Comparison of ENCODE assay signal across 8 cellular contexts in the genomic region with DNA sequence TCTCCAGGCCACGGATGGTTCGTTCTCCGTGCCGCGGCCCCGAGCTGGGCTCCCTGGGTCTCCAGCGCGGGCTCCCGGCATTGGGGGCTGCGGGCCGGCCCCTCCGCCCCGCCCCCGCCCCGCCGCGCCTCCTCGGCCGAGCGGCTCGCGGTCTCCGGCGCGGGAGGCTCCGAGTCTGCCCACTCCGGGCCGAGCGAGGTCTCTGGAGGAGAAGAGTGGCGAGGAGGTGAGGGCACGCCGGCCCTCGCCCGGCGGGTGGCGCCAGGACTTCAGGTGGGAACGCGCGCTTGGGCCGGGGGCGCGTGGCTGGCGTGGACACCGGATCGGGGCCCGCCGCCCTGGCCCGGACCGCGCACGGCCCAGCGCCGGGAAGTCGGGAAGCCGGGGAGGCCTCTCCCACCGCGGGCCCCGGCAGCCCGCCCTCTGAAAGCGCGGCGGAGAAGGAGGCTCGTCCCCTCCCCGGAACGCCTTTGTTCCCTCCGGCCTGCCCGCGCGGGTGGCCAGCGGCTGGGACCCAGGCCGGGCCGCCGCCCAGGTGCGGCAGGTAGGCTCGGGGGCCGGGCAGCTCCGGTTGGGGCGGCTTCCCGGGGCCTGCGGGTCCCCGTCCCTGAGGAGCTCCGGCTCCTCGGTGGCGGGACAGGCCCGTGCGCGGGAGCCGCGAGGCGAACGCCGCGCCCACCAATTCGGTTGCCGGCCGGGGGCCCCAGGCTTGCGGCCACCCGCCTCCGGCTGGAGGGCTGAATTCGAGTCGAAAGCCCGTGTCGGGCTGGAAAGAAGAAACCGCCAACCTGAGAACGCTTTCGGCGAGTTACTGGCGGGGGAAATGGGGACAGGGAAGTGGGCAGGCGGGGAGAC. TPM values are rescaled to one million over a fixed set of nuclear protein-coding genes. Genes with fewer than 3 reads are reported as not detected.
DNase-seq lines count a peak whose midpoint lies in the region; ATAC-seq and TF ChIP-seq lines count a peak whose summit lies in the region.

No MANE protein-coding gene starts in this region.

- no peak overlapping the region for H3K27ac Mint-ChIP-seq in activated naive CD8-positive, alpha-beta T cell treated with anti-CD3 and anti-CD28 coated beads, Interleukin-2, amount 10 ng/mL, durations not matched to agents 7 days and 5 days

- H3K4me1 Mint-ChIP-seq in activated naive CD8-positive, alpha-beta T cell treated with anti-CD3 and anti-CD28 coated beads, Interleukin-2, amount 10 ng/mL, durations not matched to agents 7 days and 5 days = peaks cover 3% of the 10 kb centered on the region

- peaks cover 20% of the 10 kb centered on the region for H3K27me3 Mint-ChIP-seq in activated naive CD8-positive, alpha-beta T cell treated with anti-CD3 and anti-CD28 coated beads, Interleukin-2, amount 10 ng/mL, durations not matched to agents 7 days and 5 days

- intact Hi-C loops in left ventricle myocardium superior (cut with micrococcal nuclease) (no loop called here), psoas muscle (cut with DNase I) (loop anchor here (2.0 to 5.0 kb wide), 6 partner anchors 33 to 129 kb away; no protein-coding TSS in a partner anchor)

- POLR2A ChIA-PET in activated naive CD8-positive, alpha-beta T cell treated with anti-CD3 and anti-CD28 coated beads, Interleukin-2, amount 10 ng/mL, durations not matched to agents 7 days and 5 days (lab: Charles Lee) = interaction anchor here (1.1 kb wide), 1 partner anchor 11 kb away, joined by 4 read pairs; no protein-coding TSS in a partner anchor

- peaks cover 14% of the 10 kb centered on the region for H3K4me1 ChIP-seq in psoas muscle

- H3K27me3 ChIP-seq in psoas muscle (ENCODE audit: insufficient read depth in 3 of 3, low read length in 2 of 3) = no peaks in the 10 kb centered on the region

- peak overlapping the region; percentile 89 for H3K4me3 ChIP-seq in psoas muscle

- H3K36me3 ChIP-seq in psoas muscle (ENCODE audit: insufficient read depth in 1 of 2, low read depth in 1 of 2) = peaks cover 0 to 6% of the 10 kb centered on the region in 2 donors

- H3K27ac ChIP-seq in psoas muscle = peak overlapping the region; percentile 95

- H3K9me3 Mint-ChIP-seq in activated naive CD8-positive, alpha-beta T cell treated with anti-CD3 and anti-CD28 coated beads, Interleukin-2, amount 10 ng/mL, durations not matched to agents 7 days and 5 days = no peaks in the 10 kb centered on the region

- H3K36me3 Mint-ChIP-seq in activated naive CD8-positive, alpha-beta T cell treated with anti-CD3 and anti-CD28 coated beads, Interleukin-2, amount 10 ng/mL, durations not matched to agents 7 days and 5 days = no peaks in the 10 kb centered on the region

- peak; percentile 24 for DNase-seq in NCI-H1436 (lab: John Stamatoyannopoulos, UW)
- DNase-seq in NCI-H1436 treated with DMSO at 0.1 percent for 48 hours (lab: John Stamatoyannopoulos, UW) = no peak
- DNase-seq in NCI-H1105 treated with DMSO at 0.1 percent for 48 hours (lab: John Stamatoyannopoulos, UW) = peak; percentile 52
- DNase-seq in activated naive CD8-positive, alpha-beta T cell treated with anti-CD3 and anti-CD28 coated beads, Interleukin-2, amount 10 ng/mL, durations not matched to agents 7 days and 5 days = peak; percentile 52
- DNase-seq in left ventricle myocardium superior = peak; percentile 69
- peak; percentile 53 to 76 for DNase-seq in psoas muscle
- no peak for DNase-seq in cerebellar cortex (ENCODE audit: low spot score)

- 1% methylated on average over 59 to 109 of the region's 109 CpGs for WGBS in psoas muscle, 3 donors

- no peaks in the 10 kb centered on the region for H3K9me3 ChIP-seq in psoas muscle

- peak overlapping the region; percentile 73 for H3K4me3 Mint-ChIP-seq in activated naive CD8-positive, alpha-beta T cell treated with anti-CD3 and anti-CD28 coated beads, Interleukin-2, amount 10 ng/mL, durations not matched to agents 7 days and 5 days

- ATAC-seq in activated naive CD8-positive, alpha-beta T cell treated with anti-CD3 and anti-CD28 coated beads, Interleukin-2, amount 10 ng/mL, durations not matched to agents 7 days and 5 days (ENCODE audit: low read depth) = peak; percentile 48
- peak; percentile 79 for ATAC-seq in left ventricle myocardium superior
- peak; percentile 59 to 80 (median 76) for ATAC-seq in psoas muscle
- ATAC-seq in HG03521 (IDR thresholded peaks at IDR 0.05; ENCODE audit: unreplicated experiment) = no peak

- peak; percentile 20 for TF ChIP-seq CTCF in psoas muscle (IDR thresholded peaks at IDR 0.05)

RNA-seq across cellular contexts. Expression of a gene that starts 1.1 kb away (rescaled TPM):
- under 1 TPM; 0.61 to 0.79 TPM for total RNA-seq in activated naive CD8-positive, alpha-beta T cell treated with anti-CD3 and anti-CD28 coated beads, Interleukin-2, amount 10 ng/mL, durations not matched to agents 7 days and 5 days
- total RNA-seq in left ventricle myocardium superior = 2.1 TPM
- total RNA-seq in psoas muscle = 10 to 100 TPM; 44.8 to 98.1 (median 63.7) TPM
- polyA plus RNA-seq in psoas muscle = 10 to 100 TPM; 12.1 to 98.9 (median 43.4) TPM

Comparison
In these comparisons a context has a peak if more than half of its experiments do, and no peak if none do; other contexts are left out.
1. DNase-seq: peak in NCI-H1436 (single experiment), NCI-H1105 treated with DMSO at 0.1 percent for 48 hours (single experiment), activated naive CD8-positive, alpha-beta T cell treated with anti-CD3 and anti-CD28 coated beads, Interleukin-2, amount 10 ng/mL, durations not matched to agents 7 days and 5 days (single experiment), left ventricle myocardium superior (single experiment) and psoas muscle (2 of 2); none in NCI-H1436 treated with DMSO at 0.1 percent for 48 hours (single experiment) and cerebellar cortex (single experiment).
2. RNA of a gene that starts 1.1 kb away (total RNA-seq): 44.8 to 98.1 TPM in psoas muscle; 2.1 TPM in left ventricle myocardium superior (single experiment) and 0.61 to 0.79 TPM in activated naive CD8-positive, alpha-beta T cell treated with anti-CD3 and anti-CD28 coated beads, Interleukin-2, amount 10 ng/mL, durations not matched to agents 7 days and 5 days; every median in the first group is over 10 times any median in the second.